8 cellular contexts compared by ENCODE assay signal in genomic region chr20:5222919-5223634, GRCh38.
DNase-seq lines count a peak whose midpoint lies in the region; ATAC-seq and TF ChIP-seq lines count a peak whose summit lies in the region.

No MANE protein-coding gene starts in this region.

- no peak overlapping the region for H3K27ac ChIP-seq in Karpas-422 (ENCODE audit: low read length)

- no peaks in the 10 kb centered on the region for H3K9me3 ChIP-seq in Karpas-422 (ENCODE audit: low read length)

- no peak overlapping the region for H3K4me3 ChIP-seq in Karpas-422 (ENCODE audit: low read length)
- H3K4me3 ChIP-seq in astrocyte of the cerebellum (ENCODE audit: low read depth, low read length) = no peak overlapping the region

- no peaks in the 10 kb centered on the region for H3K79me2 ChIP-seq in Karpas-422 (ENCODE audit: low read length)

- in situ Hi-C loops in astrocyte of the cerebellum (cut with HindIII; ENCODE audit: low sequenced_read_pairs) = no loop called here

- no peaks in the 10 kb centered on the region for H4K20me1 ChIP-seq in Karpas-422 (ENCODE audit: insufficient read depth, low read depth, low read length)

- no peaks in the 10 kb centered on the region for H3K9me2 ChIP-seq in Karpas-422 (replicated peaks; ENCODE audit: insufficient read depth, low read length)

- no peaks in the 10 kb centered on the region for H3K36me3 ChIP-seq in Karpas-422 (ENCODE audit: insufficient read depth, low read length)

- H2AFZ ChIP-seq in Karpas-422 (ENCODE audit: low read length) = no peak overlapping the region

- no peaks in the 10 kb centered on the region for H3K27me3 ChIP-seq in Karpas-422 (ENCODE audit: low read length)

- ATAC-seq in HG02938 (IDR thresholded peaks at IDR 0.05; ENCODE audit: unreplicated experiment) = no peak

- peak; percentile 95 for TF ChIP-seq CTCF in astrocyte of the cerebellum (IDR thresholded peaks at IDR 0.05; ENCODE audit: low read depth, low read length, missing control alignments)

- H3K4me2 ChIP-seq in Karpas-422 (ENCODE audit: low read depth, low read length, poor library complexity, severe bottlenecking) = no peak overlapping the region

- H3K9ac ChIP-seq in Karpas-422 (ENCODE audit: low read length) = no peak overlapping the region

- peak; percentile 5 for DNase-seq in activated CD8-positive, alpha-beta memory T cell treated with anti-CD3 and anti-CD28 coated beads for 4 hours (ENCODE audit: low read depth in 2 of 2)
- DNase-seq in activated CD8-positive, alpha-beta memory T cell treated with anti-CD3 and anti-CD28 coated beads for 24 hours = no peak
- peak; percentile 88 for DNase-seq in Karpas-422
- DNase-seq in T follicular helper cell (ENCODE audit: low read depth) = peak; percentile 25
- DNase-seq in astrocyte of the cerebellum (ENCODE audit: low read depth) = peak; percentile 32
- DNase-seq in iPS DF 4.7 (ENCODE audit: extremely low read depth, low spot score) = peak; percentile 22
- DNase-seq in stimulated activated CD4-positive, alpha-beta T cell treated with anti-CD3 and anti-CD28 coated beads, Interleukin-12 subunit alpha, Interleukin-12 subunit beta, amount 100 ng/mL, for 48 hours (ENCODE audit: low read depth in 2 of 3, low spot score in 1 of 3) = peak; percentile 42 to 58 (median 49)

- no peaks in the 10 kb centered on the region for H3K4me1 ChIP-seq in Karpas-422 (ENCODE audit: low read length)
